ENCODE assay signal across 19 cellular contexts in genomic region chr12:69898236-69898635, GRCh38.
DNase-seq lines count a peak whose midpoint lies in the region; FAIRE-seq and TF ChIP-seq lines count a peak whose summit lies in the region.
"Had no signal": no experiment of that assay in that cellular context is flagged by ENCODE, and none has a peak within 500 bp of the region (broad histone marks: within the 10 kb centered on the region; RNA-seq: fewer than 3 reads in every experiment).

No MANE protein-coding gene starts in this region.

- H3K79me2 ChIP-seq in KMS-11 (ENCODE audit: insufficient read depth, low read depth): no peaks in the 10 kb centered on the region
- no peaks in the 10 kb centered on the region for H3K79me2 ChIP-seq in mammary epithelial cell (ENCODE audit: insufficient read depth, low read length)
- H3K79me2 ChIP-seq in keratinocyte (ENCODE audit: control insufficient read depth, insufficient read depth, low read length): no peaks in the 10 kb centered on the region
- H3K79me2 ChIP-seq: hepatocyte had no signal

- H3K4me2 ChIP-seq in KMS-11: peak overlapping the region; percentile 75
- H3K4me2 ChIP-seq in mammary epithelial cell (ENCODE audit: insufficient read depth, low read depth, low read length): peak overlapping the region; percentile 26
- no peak overlapping the region for H3K4me2 ChIP-seq in keratinocyte (ENCODE audit: control insufficient read depth, extremely low read depth, insufficient read depth, low read depth, low read length)
- H3K4me2 ChIP-seq: hepatocyte had no signal

- H3K9me3 ChIP-seq in mammary epithelial cell (replicated peaks; ENCODE audit: insufficient read depth, low read length): no peaks in the 10 kb centered on the region
- no peaks in the 10 kb centered on the region for H3K9me3 ChIP-seq in keratinocyte (ENCODE audit: control insufficient read depth, low read depth, low read length)
- H3K9me3 ChIP-seq: left lung, uterus had no signal

- TF ChIP-seq CTCF in KMS-11 (conservative IDR thresholded peaks at IDR 0.05; ENCODE audit: low read depth, low read length): 0 out of 2 replicates have a peak, but pooled peaks have one; percentile 3
- no peak for TF ChIP-seq CTCF in mammary epithelial cell (conservative IDR thresholded peaks at IDR 0.05 in 1 of 2, IDR thresholded peaks at IDR 0.05 in 1 of 2; ENCODE audit: extremely low read depth in 1 of 2, insufficient read depth in 1 of 2, low read depth in 1 of 2, low read length in 2 of 2)
- no peak for TF ChIP-seq CTCF in keratinocyte (optimal IDR thresholded peaks at IDR 0.05 in 1 of 3, IDR thresholded peaks at IDR 0.05 in 1 of 3, conservative IDR thresholded peaks at IDR 0.05 in 1 of 3; ENCODE audit: extremely low read depth in 1 of 3, insufficient read depth in 2 of 3, low read length in 3 of 3)

- no peak overlapping the region for H3K4me3 ChIP-seq in KMS-11 (IDR thresholded peaks at IDR 0.05; ENCODE audit: insufficient read depth, low read depth, low read length)
- no peak overlapping the region for H3K4me3 ChIP-seq in mammary epithelial cell (replicated peaks in 1 of 3; ENCODE audit: insufficient read depth in 1 of 3, low read depth in 2 of 3, low read length in 3 of 3)
- H3K4me3 ChIP-seq in keratinocyte (ENCODE audit: control insufficient read depth in 2 of 3, extremely low read depth in 1 of 3, insufficient read depth in 2 of 3, low read depth in 1 of 3, low read length in 3 of 3): no peak overlapping the region
- H3K4me3 ChIP-seq: hepatocyte, left lung, uterus had no signal

- no peaks in the 10 kb centered on the region for H3K36me3 ChIP-seq in KMS-11 (ENCODE audit: insufficient read depth)
- H3K36me3 ChIP-seq in mammary epithelial cell (ENCODE audit: insufficient read depth, low read length): no peaks in the 10 kb centered on the region
- no peaks in the 10 kb centered on the region for H3K36me3 ChIP-seq in keratinocyte (ENCODE audit: control insufficient read depth in 2 of 2, extremely low read depth in 1 of 2, insufficient read depth in 2 of 2, low read length in 2 of 2)
- H3K36me3 ChIP-seq: left lung, uterus had no signal

- dilution Hi-C loops in mammary epithelial cell (cut with HindIII; ENCODE audit: low sequenced_read_pairs): loop anchor here (25.0 kb wide), 1 partner anchor 664 kb away; no protein-coding TSS in a partner anchor
- dilution Hi-C loops in keratinocyte (cut with MboI; ENCODE audit: extremely low pct_ligation_motif_present, low sequenced_read_pairs): no loop called here

- H3K9me1 ChIP-seq in keratinocyte (ENCODE audit: control insufficient read depth, extremely low read depth, insufficient read depth, low read length): no peaks in the 10 kb centered on the region

- DNase-seq in A172 (ENCODE audit: low spot score) (peak; percentile 6), mammary epithelial cell (peak; percentile 70), keratinocyte (ENCODE audit: low read depth, low spot score) (no peak), GM19239 (ENCODE audit: insufficient read length, low spot score) (no peak), SHP77 treated with DMSO at 0.1 percent for 48 hours (lab: John Stamatoyannopoulos, UW) (no peak), posterior vena cava (ENCODE audit: low spot score) (no peak)
- DNase-seq in effector CD8-positive, alpha-beta T cell (lab: John Stamatoyannopoulos, UW): no peak
- DNase-seq: 8988T; activated B cell treated with CpG ODN at 0.5 μM for 24 hours; activated naive CD4-positive, alpha-beta T cell treated with anti-CD3 and anti-CD28 coated beads, Interleukin-2, amount 50 U/mL, for 16 hours; left lung; natural killer cell; stimulated activated CD4-positive, alpha-beta T cell treated with anti-CD3 and anti-CD28 coated beads, Interleukin-4, amount 100 ng/mL, for 24 hours; SW 1271; uterus had no signal

- H4K20me1 ChIP-seq in KMS-11 (ENCODE audit: insufficient read depth) (no peaks in the 10 kb centered on the region), mammary epithelial cell (ENCODE audit: insufficient read depth, low read length) (no peaks in the 10 kb centered on the region), keratinocyte (ENCODE audit: control insufficient read depth, extremely low read depth, insufficient read depth, low read length) (no peaks in the 10 kb centered on the region)

- intact Hi-C loops in mammary epithelial cell (cut with micrococcal nuclease): loop anchor here (1.0 kb wide), 2 partner anchors 19 to 345 kb away; partner anchors contain the start of gene CNOT2
- intact Hi-C loops in posterior vena cava (cut with DNase I): loop anchor here in 1 of 2 donors (5.0 kb wide), 1 partner anchor 684 kb away; no protein-coding TSS in a partner anchor

- H3K4me1 ChIP-seq in KMS-11 (ENCODE audit: low read depth, poor library complexity, severe bottlenecking) (peaks cover 75% of the 10 kb centered on the region), mammary epithelial cell (ENCODE audit: insufficient read depth, low read length) (peaks cover 34% of the 10 kb centered on the region), keratinocyte (ENCODE audit: control insufficient read depth, extremely low read depth, insufficient read depth, low read length) (peaks cover 18% of the 10 kb centered on the region)
- H3K4me1 ChIP-seq: uterus had no signal

- no TSS peak for BruUV-seq in mammary epithelial cell (replicated peaks; lab: Mats Ljungman, UMichigan)

- H3K27ac ChIP-seq in KMS-11 (peak overlapping the region; percentile 74), mammary epithelial cell (ENCODE audit: insufficient read depth, low read depth, low read length) (peak overlapping the region; percentile 83), keratinocyte (ENCODE audit: control insufficient read depth, insufficient read depth, low read length) (peak overlapping the region; percentile 43)
- H3K27ac ChIP-seq: hepatocyte, left lung, uterus had no signal

- H2AFZ ChIP-seq in KMS-11 (ENCODE audit: low read depth) (peak overlapping the region; percentile 24; the same call in 1 of the 2 replicates), mammary epithelial cell (ENCODE audit: low read depth, low read length) (peak overlapping the region; percentile 68), keratinocyte (ENCODE audit: control insufficient read depth, low read length) (no peak overlapping the region)
- H2AFZ ChIP-seq: hepatocyte had no signal

- H3K9ac ChIP-seq in KMS-11 (peak overlapping the region; percentile 33; the same call in 1 of the 2 replicates), mammary epithelial cell (ENCODE audit: insufficient read depth, low read length) (peak overlapping the region; percentile 64), keratinocyte (ENCODE audit: control insufficient read depth, extremely low read depth, insufficient read depth, low read length) (no peak overlapping the region)

- in situ Hi-C loops in mammary epithelial cell (cut with MboI; ENCODE audit: low sequenced_read_pairs in 2 of 2): loop anchor here in 1 of 2 donors (5.0 to 25.0 kb wide), 4 partner anchors 344 to 839 kb away; partner anchors contain the start of genes CNOT2 and KCNMB4

- 6% methylated on average over 3 of the region's 3 CpGs for whole genome bisulfite sequencing in mammary epithelial cell (ENCODE audit: low coverage, missing lambda C conversion rate)

- H3K27me3 ChIP-seq in KMS-11 (ENCODE audit: insufficient read depth, low read depth) (no peaks in the 10 kb centered on the region), mammary epithelial cell (ENCODE audit: insufficient read depth, low read length) (no peaks in the 10 kb centered on the region), keratinocyte (ENCODE audit: control insufficient read depth, extremely low read depth, insufficient read depth, low read length) (no peaks in the 10 kb centered on the region)
- H3K27me3 ChIP-seq: hepatocyte, left lung, uterus had no signal

- CTCF ChIA-PET in mammary epithelial cell (lab: Charles Lee; ENCODE audit: low non-redundant PET): no interaction called here

- FAIRE-seq in keratinocyte (lab: Jason Lieb, UNC) (no peak), GM19239 (lab: Jason Lieb, UNC) (no peak)
- FAIRE-seq: GM12892, HTR-8/SVneo had no signal

Comparison
In these comparisons a context has a peak if more than half of its experiments do, and no peak if none do; other contexts are left out.
1. DNase-seq: peak in A172 (single experiment) and mammary epithelial cell (single experiment); none in keratinocyte (single experiment), GM19239 (single experiment), effector CD8-positive, alpha-beta T cell (single experiment), SHP77 treated with DMSO at 0.1 percent for 48 hours (single experiment) and posterior vena cava (single experiment).
2. Peak in every context shown above with its lines, with median percentiles within 50 percentile points of each other: H3K27ac ChIP-seq.